Comparison of ENCODE assay signal across 27 cellular contexts in genomic region chr10:45625879-45626278, GRCh38.
"Had no signal": no experiment of that assay in that cellular context is flagged by ENCODE, and none has a peak within 500 bp of the region (broad histone marks: within the 10 kb centered on the region; RNA-seq: fewer than 3 reads in every experiment).

No MANE protein-coding gene starts in this region.

- H3K9me3 ChIP-seq: colonic mucosa, tibial artery had no signal

- H3K27ac ChIP-seq: brain microvascular endothelial cell, colonic mucosa, dorsolateral prefrontal cortex, tibial artery had no signal

- H3K4me1 ChIP-seq: colonic mucosa, tibial artery had no signal

- ATAC-seq: activated CD4-positive, CD25-positive, alpha-beta regulatory T cell treated with anti-CD3 and anti-CD28 coated beads, Interleukin-2, amount 50 U/mL, for 24 hours; activated CD8-positive, alpha-beta memory T cell treated with anti-CD3 and anti-CD28 coated beads, Interleukin-2, amount 10 ng/mL, durations not matched to agents 7 days and 5 days; activated CD8-positive, alpha-beta T cell treated with anti-CD3 and anti-CD28 coated beads for 36 hours; activated naive CD8-positive, alpha-beta T cell treated with anti-CD3 and anti-CD28 coated beads, Interleukin-2, amount 50 U/mL, for 24 hours; effector memory CD8-positive, alpha-beta T cell; esophagus mucosa; naive thymus-derived CD4-positive, alpha-beta T cell had no signal

- DNase-seq: activated CD4-positive, alpha-beta T cell treated with anti-CD3 and anti-CD28 coated beads, Interleukin-2, amount 10 ng/mL, durations not matched to agents 7 days and 5 days; activated CD8-positive, alpha-beta memory T cell treated with anti-CD3 and anti-CD28 coated beads, Interleukin-2, amount 10 ng/mL, durations not matched to agents 7 days and 5 days; activated CD8-positive, alpha-beta T cell treated with anti-CD3 and anti-CD28 coated beads for 36 hours; activated effector memory CD4-positive, alpha-beta T cell treated with anti-CD3 and anti-CD28 coated beads, Interleukin-2, amount 50 U/mL, for 16 hours; activated naive CD4-positive, alpha-beta T cell treated with anti-CD3 and anti-CD28 coated beads, Interleukin-2, amount 50 U/mL, for 16 hours; activated naive CD8-positive, alpha-beta T cell treated with anti-CD3 and anti-CD28 coated beads, Interleukin-2, amount 50 U/mL, for 24 hours; activated T-cell treated with anti-CD3 and anti-CD28 coated beads for 4 hours; aorta; brain microvascular endothelial cell; colonic mucosa; dorsolateral prefrontal cortex; effector memory CD8-positive, alpha-beta T cell; foreskin melanocyte; glutamatergic neuron; islet precursor cell; left cardiac atrium; naive thymus-derived CD4-positive, alpha-beta T cell; occipital lobe; stimulated activated CD4-positive, alpha-beta T cell treated with anti-CD3 and anti-CD28 coated beads, Interleukin-12 subunit alpha, Interleukin-12 subunit beta, amount 100 ng/mL, for 4 hours; stimulated activated CD4-positive, alpha-beta T cell treated with anti-CD3 and anti-CD28 coated beads, Interleukin-1b, Interleukin-23, amount 100 ng/mL, for 48 hours; substantia nigra; T-helper 2 cell; tibial artery had no signal

- H3K27me3 ChIP-seq: brain microvascular endothelial cell, colonic mucosa, dorsolateral prefrontal cortex, tibial artery had no signal

- H3K4me3 ChIP-seq: colonic mucosa, dorsolateral prefrontal cortex, lung, tibial artery had no signal

- H3K36me3 ChIP-seq: brain microvascular endothelial cell had no signal

- FAIRE-seq: endothelial cell of umbilical vein had no signal
